1 cellular context compared by ENCODE assay signal in genomic region chr3:24496529-24497482, GRCh38.
TF ChIP-seq lines count a peak whose summit lies in the region.

No MANE protein-coding gene starts in this region.

TF ChIP-seq in HepG2, 621 proteins besides CTCF, POLR2A, EP300 and RAD21 (continued from another document and continues in another):
- TF ChIP-seq ZNF142 (CRISPR knock-in tag; IDR thresholded peaks at IDR 0.05) (0 out of 2 replicates have a peak, but pooled peaks have one; percentile 48), SP2 (CRISPR knock-in tag; IDR thresholded peaks at IDR 0.05) (no peak), DPF2 (CRISPR knock-in tag; IDR thresholded peaks at IDR 0.05; ENCODE audit: borderline replicate concordance, low read depth) (no peak), ZFP91 (CRISPR knock-in tag; IDR thresholded peaks at IDR 0.05; ENCODE audit: borderline replicate concordance) (no peak), ZNF501 (CRISPR knock-in tag; IDR thresholded peaks at IDR 0.05) (no peak), ZKSCAN5 (CRISPR knock-in tag; IDR thresholded peaks at IDR 0.05) (no peak), ATF7 (IDR thresholded peaks at IDR 0.05) (no peak), ATF7 (CRISPR knock-in tag; IDR thresholded peaks at IDR 0.05) (no peak), GTF3A (CRISPR knock-in tag; conservative IDR thresholded peaks at IDR 0.05) (no peak), IRF9 (CRISPR knock-in tag; IDR thresholded peaks at IDR 0.05; ENCODE audit: borderline replicate concordance) (no peak), ZFP82 (CRISPR knock-in tag; IDR thresholded peaks at IDR 0.05; ENCODE audit: borderline replicate concordance) (no peak), ZNF513 (CRISPR knock-in tag; conservative IDR thresholded peaks at IDR 0.05) (no peak), ZNF781 (CRISPR knock-in tag; IDR thresholded peaks at IDR 0.05; ENCODE audit: borderline replicate concordance, not compliant biosample characterization) (no peak), ZNF205 (CRISPR knock-in tag; IDR thresholded peaks at IDR 0.05) (no peak), HIC2 (CRISPR knock-in tag; IDR thresholded peaks at IDR 0.05; ENCODE audit: low read depth) (no peak), SMAD9 (CRISPR knock-in tag; IDR thresholded peaks at IDR 0.05) (no peak), ELF3 (CRISPR knock-in tag; IDR thresholded peaks at IDR 0.05) (peak; percentile 62), ZNF777 (CRISPR knock-in tag; IDR thresholded peaks at IDR 0.05) (0 out of 2 replicates have a peak, but pooled peaks have one; percentile 23), KLF11 (CRISPR knock-in tag; IDR thresholded peaks at IDR 0.05) (no peak), HDAC1 (CRISPR knock-in tag; IDR thresholded peaks at IDR 0.05) (no peak), ZNF281 (CRISPR knock-in tag; IDR thresholded peaks at IDR 0.05; ENCODE audit: borderline replicate concordance) (no peak), TFDP2 (CRISPR knock-in tag; IDR thresholded peaks at IDR 0.05) (no peak), CBFB (CRISPR knock-in tag; IDR thresholded peaks at IDR 0.05) (no peak), HHEX (CRISPR knock-in tag; IDR thresholded peaks at IDR 0.05) (no peak), GFI1 (CRISPR knock-in tag; IDR thresholded peaks at IDR 0.05; ENCODE audit: borderline replicate concordance) (no peak), ZNF740 (CRISPR knock-in tag; IDR thresholded peaks at IDR 0.05) (no peak; the same call in 1 of the 2 replicates), ZBTB43 (CRISPR knock-in tag; conservative IDR thresholded peaks at IDR 0.05) (no peak), CHD4 (IDR thresholded peaks at IDR 0.05; ENCODE audit: borderline replicate concordance, low read length) (no peak), SALL2 (CRISPR knock-in tag; IDR thresholded peaks at IDR 0.05) (no peak), ZNF354B (CRISPR knock-in tag; IDR thresholded peaks at IDR 0.05) (no peak), MYPOP (CRISPR knock-in tag; IDR thresholded peaks at IDR 0.05) (no peak), THRA (CRISPR knock-in tag; IDR thresholded peaks at IDR 0.05; ENCODE audit: borderline replicate concordance) (0 out of 2 replicates have a peak, but pooled peaks have one; percentile 36), ZNF143 (CRISPR knock-in tag; IDR thresholded peaks at IDR 0.05) (no peak), ZNF562 (CRISPR knock-in tag; IDR thresholded peaks at IDR 0.05; ENCODE audit: borderline replicate concordance) (no peak), HMG20B (CRISPR knock-in tag; conservative IDR thresholded peaks at IDR 0.05) (no peak), ZNF607 (CRISPR knock-in tag; IDR thresholded peaks at IDR 0.05; ENCODE audit: borderline replicate concordance) (no peak), PRMT3 (CRISPR knock-in tag; IDR thresholded peaks at IDR 0.05; ENCODE audit: borderline replicate concordance, low read depth) (no peak)
